In the genomic region with DNA sequence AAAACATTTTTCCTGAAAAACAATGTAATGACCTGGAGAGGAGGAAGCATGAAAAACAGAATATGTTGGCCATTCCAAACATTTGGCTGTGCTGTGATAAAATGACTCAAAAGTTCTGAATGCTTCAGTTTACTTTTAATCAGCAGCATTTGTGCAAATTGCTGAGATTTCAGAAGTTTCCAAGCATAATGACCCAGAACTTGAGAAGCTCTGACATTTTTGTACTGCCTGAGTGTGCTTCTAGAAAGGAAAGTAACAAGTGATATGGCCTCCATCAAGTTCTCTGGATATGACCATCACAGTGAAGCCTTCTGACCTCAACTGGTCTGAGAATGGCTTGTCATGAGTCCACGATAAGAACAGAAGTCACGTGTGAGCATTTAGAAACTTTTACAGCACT, we compare ENCODE assay signal across 19 cellular contexts.
"Had no signal": no experiment of that assay in that cellular context is flagged by ENCODE, and none has a peak within 500 bp of the region (broad histone marks: within the 10 kb centered on the region; RNA-seq: fewer than 3 reads in every experiment).

No MANE protein-coding gene starts in this region.

- H3K27ac Mint-ChIP-seq: activated naive CD4-positive, alpha-beta T cell treated with anti-CD3 and anti-CD28 coated beads, Interleukin-2, amount 50 U/mL, for 24 hours; memory B cell; stimulated activated naive CD8-positive, alpha-beta T cell treated with anti-CD3 and anti-CD28 coated beads, Interleukin-15, Interleukin-2, amounts not matched to agents 100 ng/mL and 50 ng/mL, for 24 hours; T-helper 2 cell treated with Interferon-gamma antibody and Interleukin-4, amounts not matched to agents 5 μg/mL and 100 μg/mL, for 36 hours had no signal

- H3K4me1 Mint-ChIP-seq: activated naive CD4-positive, alpha-beta T cell treated with anti-CD3 and anti-CD28 coated beads, Interleukin-2, amount 50 U/mL, for 24 hours; memory B cell had no signal

- H3K4me3 Mint-ChIP-seq: activated naive CD4-positive, alpha-beta T cell treated with anti-CD3 and anti-CD28 coated beads, Interleukin-2, amount 50 U/mL, for 24 hours; memory B cell; stimulated activated naive CD8-positive, alpha-beta T cell treated with anti-CD3 and anti-CD28 coated beads, Interleukin-15, Interleukin-2, amounts not matched to agents 100 ng/mL and 50 ng/mL, for 24 hours; T-helper 2 cell treated with Interferon-gamma antibody and Interleukin-4, amounts not matched to agents 5 μg/mL and 100 μg/mL, for 36 hours had no signal

- H3K4me1 ChIP-seq: adrenal gland, body of pancreas, colonic mucosa, gastrocnemius medialis, tibial nerve had no signal

- DNase-seq: activated CD4-positive, alpha-beta T cell treated with anti-CD3 and anti-CD28 coated beads, Interleukin-2, amount 50 U/mL, for 48 hours; activated gamma-delta T cell; adrenal gland; body of pancreas; caudate nucleus; colonic mucosa; erythroblast; gastrocnemius medialis; head of caudate nucleus; kidney glomerular epithelial cell; left ventricle myocardium superior; occipital lobe; posterior cingulate gyrus; retina had no signal

- H3K36me3 Mint-ChIP-seq: activated naive CD4-positive, alpha-beta T cell treated with anti-CD3 and anti-CD28 coated beads, Interleukin-2, amount 50 U/mL, for 24 hours; memory B cell had no signal

- H3K9me3 Mint-ChIP-seq: activated naive CD4-positive, alpha-beta T cell treated with anti-CD3 and anti-CD28 coated beads, Interleukin-2, amount 50 U/mL, for 24 hours had no signal

- H3K27me3 ChIP-seq: adrenal gland, body of pancreas, colonic mucosa, gastrocnemius medialis, tibial nerve had no signal

- H3K27me3 Mint-ChIP-seq: activated naive CD4-positive, alpha-beta T cell treated with anti-CD3 and anti-CD28 coated beads, Interleukin-2, amount 50 U/mL, for 24 hours; memory B cell; stimulated activated naive CD8-positive, alpha-beta T cell treated with anti-CD3 and anti-CD28 coated beads, Interleukin-15, Interleukin-2, amounts not matched to agents 100 ng/mL and 50 ng/mL, for 24 hours had no signal

- ATAC-seq: body of pancreas, gastrocnemius medialis, left ventricle myocardium superior had no signal

- H3K36me3 ChIP-seq: adrenal gland, colonic mucosa, gastrocnemius medialis, tibial nerve had no signal

- H3K4me3 ChIP-seq: adrenal gland, body of pancreas, colonic mucosa, gastrocnemius medialis, tibial nerve had no signal

- H3K9me3 ChIP-seq: adrenal gland, body of pancreas, colonic mucosa, gastrocnemius medialis had no signal
